Comparison of ENCODE assay signal across 21 cellular contexts in the genomic region with DNA sequence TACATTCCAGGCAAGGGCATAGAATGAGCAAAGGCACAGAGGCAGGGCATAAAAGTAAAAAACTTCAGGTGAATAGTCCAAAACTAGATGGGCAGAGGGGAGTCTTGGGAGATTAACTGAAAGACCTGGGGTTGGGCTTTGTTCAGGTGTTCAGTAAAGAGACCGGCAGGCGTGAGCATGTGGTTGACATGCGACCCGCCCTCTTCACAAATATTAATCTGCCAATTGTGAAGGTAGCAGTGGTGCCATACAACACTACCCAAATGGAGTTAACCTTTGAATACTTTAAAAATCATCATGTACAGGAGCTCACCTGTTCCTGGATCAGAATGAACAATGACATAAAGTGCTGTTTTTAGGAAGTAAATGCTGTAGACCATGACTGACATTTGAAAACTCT.
DNase-seq lines count a peak whose midpoint lies in the region; ATAC-seq and TF ChIP-seq lines count a peak whose summit lies in the region.
"Had no signal": no experiment of that assay in that cellular context is flagged by ENCODE, and none has a peak within 500 bp of the region (broad histone marks: within the 10 kb centered on the region; RNA-seq: fewer than 3 reads in every experiment).

No MANE protein-coding gene starts in this region.

- no peaks in the 10 kb centered on the region for H3K9me3 ChIP-seq in breast epithelium

- no peak overlapping the region for H3K4me3 ChIP-seq in breast epithelium
- H3K4me3 ChIP-seq: BLaER1 treated with 17β-estradiol and CSF1 and Interleukin-3, amounts not matched to agents 10 nM and 100 nM had no signal

- H3K4me3 Mint-ChIP-seq in nephron progenitor cell = no peak overlapping the region
- H3K4me3 Mint-ChIP-seq: B cell; CD8-positive, alpha-beta T cell; HFFc6 had no signal

- no peaks in the 10 kb centered on the region for H3K9me3 Mint-ChIP-seq in nephron progenitor cell
- H3K9me3 Mint-ChIP-seq: CD8-positive, alpha-beta T cell; HFFc6 had no signal

- H3K27ac Mint-ChIP-seq in nephron progenitor cell = peak overlapping the region; percentile 6
- H3K27ac Mint-ChIP-seq: B cell; CD8-positive, alpha-beta T cell; HFFc6 had no signal

- TF ChIP-seq CTCF in nephron progenitor cell (IDR thresholded peaks at IDR 0.05) (no peak), breast epithelium (IDR thresholded peaks at IDR 0.05) (no peak)

- TF ChIP-seq POLR2A in breast epithelium (IDR thresholded peaks at IDR 0.05) = no peak

- intact Hi-C loops in breast epithelium (cut with DNase I; ENCODE audit: low total_unique reads) = loop anchor here (5.0 kb wide), 1 partner anchor 75 kb away; no protein-coding TSS in a partner anchor

- H3K27me3 Mint-ChIP-seq in nephron progenitor cell (ENCODE audit: low read depth, poor library complexity) = no peaks in the 10 kb centered on the region
- H3K27me3 Mint-ChIP-seq: B cell had no signal

- no peak for ATAC-seq in esophagus mucosa
- ATAC-seq: CD8-positive, alpha-beta T cell; HCT116; HepG2 had no signal

- H3K4me1 ChIP-seq in breast epithelium = no peaks in the 10 kb centered on the region

- H3K36me3 Mint-ChIP-seq in nephron progenitor cell (ENCODE audit: low read depth) = peaks cover 13% of the 10 kb centered on the region

- peaks cover 3% of the 10 kb centered on the region for H3K4me1 Mint-ChIP-seq in nephron progenitor cell
- H3K4me1 Mint-ChIP-seq: B cell had no signal

- no peak overlapping the region for H3K27ac ChIP-seq in breast epithelium
- H3K27ac ChIP-seq: BLaER1 treated with 17β-estradiol and CSF1 and Interleukin-3, amounts not matched to agents 10 nM and 100 nM had no signal

- H3K27me3 ChIP-seq in breast epithelium = no peaks in the 10 kb centered on the region
- H3K27me3 ChIP-seq: BLaER1 treated with 17β-estradiol and CSF1 and Interleukin-3, amounts not matched to agents 10 nM and 100 nM had no signal

- DNase-seq in NCI-H1417 (lab: John Stamatoyannopoulos, UW) (peak in 2 of 3 experiments; percentile 23 to 53), NCI-H1417 treated with DMSO at 0.1 percent for 48 hours (lab: John Stamatoyannopoulos, UW) (no peak), COLO668 (lab: John Stamatoyannopoulos, UW; ENCODE audit: unreplicated experiment) (peak; percentile 7), NCI-H748 treated with DMSO at 0.1 percent for 48 hours (lab: John Stamatoyannopoulos, UW) (peak; percentile 89), nephron progenitor cell (no peak), breast epithelium (ENCODE audit: low spot score in 2 of 2) (no peak), NOMO-1 treated with DMSO at 0.1 percent for 48 hours (lab: John Stamatoyannopoulos, UW; ENCODE audit: unreplicated experiment) (no peak)
- DNase-seq: 8988T; CD8-positive, alpha-beta T cell; COR-L47; DMS 273 treated with DMSO at 0.1 percent for 48 hours; DMS79; GDM1; GOT3; H7; HFFc6 had no signal

- H3K36me3 ChIP-seq in breast epithelium = no peaks in the 10 kb centered on the region

Comparison
In these comparisons a context has a peak if more than half of its experiments do, and no peak if none do; other contexts are left out.
1. DNase-seq: peak in NCI-H1417 (2 of 3), COLO668 (single experiment) and NCI-H748 treated with DMSO at 0.1 percent for 48 hours (single experiment); none in NCI-H1417 treated with DMSO at 0.1 percent for 48 hours (single experiment), nephron progenitor cell (single experiment), breast epithelium (0 of 2) and NOMO-1 treated with DMSO at 0.1 percent for 48 hours (single experiment).